Comparison of ENCODE assay signal across 14 cellular contexts in genomic region chr2:239150125-239151011, GRCh38.
DNase-seq lines count a peak whose midpoint lies in the region; ATAC-seq, FAIRE-seq and TF ChIP-seq lines count a peak whose summit lies in the region.
"Had no signal": no experiment of that assay in that cellular context is flagged by ENCODE, and none has a peak within 500 bp of the region (broad histone marks: within the 10 kb centered on the region; RNA-seq: fewer than 3 reads in every experiment).

No MANE protein-coding gene starts in this region.

- H3K36me3 Mint-ChIP-seq in CD4-positive, alpha-beta memory T cell, result peaks cover 66 to 67% of the 10 kb centered on the region in 2 donors

- intact Hi-C loops in CD4-positive, alpha-beta memory T cell (cut with micrococcal nuclease), result no loop called here

- H3K27me3 Mint-ChIP-seq in CD4-positive, alpha-beta memory T cell, result no peaks in the 10 kb centered on the region

- CTCF ChIA-PET in CD4-positive, alpha-beta memory T cell (lab: Charles Lee; ENCODE audit: partially characterized antibody), result no interaction called here

- H3K9me3 Mint-ChIP-seq in CD4-positive, alpha-beta memory T cell, result peaks cover 4 to 21% (median 13%) of the 10 kb centered on the region in 8 donors

- no peak overlapping the region for H3K4me3 ChIP-seq in CD4-positive, alpha-beta memory T cell (ENCODE audit: low read length in 2 of 2)

- FAIRE-seq in GM18507 (lab: Jason Lieb, UNC), result peak; percentile 66

- peak overlapping the region in 5 of 8 donors; percentile 25 to 70 (median 51) for H3K4me3 Mint-ChIP-seq in CD4-positive, alpha-beta memory T cell

- no peak for TF ChIP-seq CTCF in omental fat pad (IDR thresholded peaks at IDR 0.05)

- H3K9me3 ChIP-seq in CD4-positive, alpha-beta memory T cell (ENCODE audit: control insufficient read depth in 1 of 2, low read length in 2 of 2), result peaks cover 0 to 14% of the 10 kb centered on the region in 2 donors

- peak overlapping the region; percentile 62 to 96 (median 93) for H3K27ac Mint-ChIP-seq in CD4-positive, alpha-beta memory T cell

- H3K27me3 ChIP-seq in CD4-positive, alpha-beta memory T cell (ENCODE audit: insufficient read depth, low read length), result no peaks in the 10 kb centered on the region

- peaks cover 14 to 38% (median 17%) of the 10 kb centered on the region in 4 donors for H3K4me1 Mint-ChIP-seq in CD4-positive, alpha-beta memory T cell

- ATAC-seq in omental fat pad (ENCODE audit: low FRiP score) (no peak), HG02759 (IDR thresholded peaks at IDR 0.05; ENCODE audit: unreplicated experiment) (no peak)

- peaks cover 17% of the 10 kb centered on the region for H3K4me1 ChIP-seq in CD4-positive, alpha-beta memory T cell (ENCODE audit: insufficient read depth, low read length)

- H3K27ac ChIP-seq in CD4-positive, alpha-beta memory T cell (ENCODE audit: low read depth, low read length), result peak overlapping the region; percentile 22

- peak; percentile 28 to 72 (median 66) for DNase-seq in CD4-positive, alpha-beta memory T cell
- no peak for DNase-seq in GM18507 (ENCODE audit: extremely low spot score, insufficient read length, low read depth)
- DNase-seq in central memory CD4-positive, alpha-beta T cell, result peak; percentile 64
- peak; percentile 19 for DNase-seq in omental fat pad (ENCODE audit: low spot score)
- no peak for DNase-seq in NCI-H146 treated with DMSO at 0.1 percent for 48 hours (lab: John Stamatoyannopoulos, UW; ENCODE audit: unreplicated experiment)
- DNase-seq in NCI-H187 (lab: John Stamatoyannopoulos, UW), result no peak
- DNase-seq in DMS114 treated with DMSO at 0.1 percent for 48 hours (lab: John Stamatoyannopoulos, UW; ENCODE audit: unreplicated experiment), result no peak
- DNase-seq: activated CD4-positive, alpha-beta T cell treated with anti-CD3 and anti-CD28 coated beads, Interleukin-2, amount 50 U/mL, for 48 hours; caudate nucleus; DMS 273 treated with DMSO at 0.1 percent for 48 hours; foreskin melanocyte; NCI-H2081; retina had no signal

- peaks cover 46% of the 10 kb centered on the region for H3K36me3 ChIP-seq in CD4-positive, alpha-beta memory T cell (ENCODE audit: insufficient read depth, low read length)

- POLR2A ChIA-PET in CD4-positive, alpha-beta memory T cell (lab: Charles Lee; ENCODE audit: partially characterized antibody), result no interaction called here

Comparison
In these comparisons a context has a peak if more than half of its experiments do, and no peak if none do; other contexts are left out.
1. DNase-seq: peak in CD4-positive, alpha-beta memory T cell (5 of 5), central memory CD4-positive, alpha-beta T cell (single experiment) and omental fat pad (single experiment); none in GM18507 (single experiment), NCI-H146 treated with DMSO at 0.1 percent for 48 hours (single experiment), NCI-H187 (0 of 2) and DMS114 treated with DMSO at 0.1 percent for 48 hours (single experiment).